1 cellular context compared by ENCODE assay signal in the genomic region with DNA sequence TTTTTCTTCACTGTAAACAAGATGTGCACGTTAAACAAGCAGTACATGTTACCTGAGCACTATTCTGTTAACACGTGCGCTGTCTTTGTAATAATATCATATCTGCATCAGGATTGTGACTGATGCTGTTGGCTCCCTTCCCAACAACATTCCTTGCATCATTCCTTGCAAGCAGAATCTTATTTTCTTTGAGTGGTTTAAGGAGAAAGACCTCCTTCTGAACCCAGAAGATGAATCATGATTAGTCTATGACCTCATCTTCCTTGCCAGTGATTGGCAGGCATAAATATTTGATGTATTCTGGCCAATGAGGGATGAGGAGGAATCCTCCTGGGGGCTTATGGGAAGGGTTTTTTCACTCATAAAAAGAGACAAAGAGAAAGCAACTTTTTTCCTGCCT.
TF ChIP-seq lines count a peak whose summit lies in the region.

No MANE protein-coding gene starts in this region.

TF ChIP-seq in SK-N-SH, 30 proteins besides CTCF, POLR2A, EP300 and RAD21 (continued from another document):
- TF ChIP-seq ELF1 (IDR thresholded peaks at IDR 0.05) (no peak), POLR2AphosphoS5 (IDR thresholded peaks at IDR 0.05; ENCODE audit: low read depth, low read length) (no peak; the same call in 1 of the 2 replicates), FOXM1 (IDR thresholded peaks at IDR 0.05; ENCODE audit: low read depth) (no peak), JUND (IDR thresholded peaks at IDR 0.05) (peak; percentile 80), FOSL2 (IDR thresholded peaks at IDR 0.05; ENCODE audit: borderline replicate concordance, low read depth) (peak; percentile 81), GATA2 (CRISPR knock-in tag; IDR thresholded peaks at IDR 0.05) (no peak), GABPA (IDR thresholded peaks at IDR 0.05; ENCODE audit: low read depth) (no peak), TCF12 (IDR thresholded peaks at IDR 0.05) (peak; percentile 68), MEF2A (IDR thresholded peaks at IDR 0.05; ENCODE audit: borderline replicate concordance, low read depth) (no peak), MXI1 (IDR thresholded peaks at IDR 0.05; ENCODE audit: low read depth, low read length) (no peak), TEAD4 (IDR thresholded peaks at IDR 0.05; ENCODE audit: borderline replicate concordance, insufficient read depth) (peak; percentile 75; the same call in 1 of the 2 replicates), YY1 (IDR thresholded peaks at IDR 0.05; ENCODE audit: low read depth) (no peak), CHD2 (IDR thresholded peaks at IDR 0.05; ENCODE audit: low read length, partially characterized antibody) (no peak), NFIC (IDR thresholded peaks at IDR 0.05; ENCODE audit: borderline replicate concordance) (peak; percentile 91), RCOR1 (IDR thresholded peaks at IDR 0.05; ENCODE audit: low read length) (no peak), TAF1 (IDR thresholded peaks at IDR 0.05; ENCODE audit: borderline replicate concordance, low read depth, low read length) (no peak), EZH2phosphoT487 (IDR thresholded peaks at IDR 0.05; ENCODE audit: borderline replicate concordance, low read depth) (no peak), SIN3A (IDR thresholded peaks at IDR 0.05; ENCODE audit: borderline replicate concordance, low read depth, low read length) (no peak), FOXJ3 (CRISPR knock-in tag; IDR thresholded peaks at IDR 0.05) (no peak), SMC3 (IDR thresholded peaks at IDR 0.05; ENCODE audit: low read depth, low read length) (no peak), NRF1 (IDR thresholded peaks at IDR 0.05; ENCODE audit: low read depth, low read length) (no peak), RFX5 (IDR thresholded peaks at IDR 0.05; ENCODE audit: low read length) (no peak), RXRA (IDR thresholded peaks at IDR 0.05; ENCODE audit: borderline replicate concordance, low read depth) (peak; percentile 95)
- TF ChIP-seq, protein P1, sequence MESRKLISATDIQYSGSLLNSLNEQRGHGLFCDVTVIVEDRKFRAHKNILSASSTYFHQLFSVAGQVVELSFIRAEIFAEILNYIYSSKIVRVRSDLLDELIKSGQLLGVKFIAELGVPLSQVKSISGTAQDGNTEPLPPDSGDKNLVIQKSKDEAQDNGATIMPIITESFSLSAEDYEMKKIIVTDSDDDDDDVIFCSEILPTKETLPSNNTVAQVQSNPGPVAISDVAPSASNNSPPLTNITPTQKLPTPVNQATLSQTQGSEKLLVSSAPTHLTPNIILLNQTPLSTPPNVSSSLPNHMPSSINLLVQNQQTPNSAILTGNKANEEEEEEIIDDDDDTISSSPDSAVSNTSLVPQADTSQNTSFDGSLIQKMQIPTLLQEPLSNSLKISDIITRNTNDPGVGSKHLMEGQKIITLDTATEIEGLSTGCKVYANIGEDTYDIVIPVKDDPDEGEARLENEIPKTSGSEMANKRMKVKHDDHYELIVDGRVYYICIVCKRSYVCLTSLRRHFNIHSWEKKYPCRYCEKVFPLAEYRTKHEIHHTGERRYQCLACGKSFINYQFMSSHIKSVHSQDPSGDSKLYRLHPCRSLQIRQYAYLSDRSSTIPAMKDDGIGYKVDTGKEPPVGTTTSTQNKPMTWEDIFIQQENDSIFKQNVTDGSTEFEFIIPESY (IDR thresholded peaks at IDR 0.05; ENCODE audit: borderline replicate concordance, low read depth) = no peak
- TF ChIP-seq, protein P2, sequence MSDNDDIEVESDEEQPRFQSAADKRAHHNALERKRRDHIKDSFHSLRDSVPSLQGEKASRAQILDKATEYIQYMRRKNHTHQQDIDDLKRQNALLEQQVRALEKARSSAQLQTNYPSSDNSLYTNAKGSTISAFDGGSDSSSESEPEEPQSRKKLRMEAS (IDR thresholded peaks at IDR 0.05; ENCODE audit: low read depth) = no peak; the same call in 1 of the 2 replicates
- TF ChIP-seq, protein P3, sequence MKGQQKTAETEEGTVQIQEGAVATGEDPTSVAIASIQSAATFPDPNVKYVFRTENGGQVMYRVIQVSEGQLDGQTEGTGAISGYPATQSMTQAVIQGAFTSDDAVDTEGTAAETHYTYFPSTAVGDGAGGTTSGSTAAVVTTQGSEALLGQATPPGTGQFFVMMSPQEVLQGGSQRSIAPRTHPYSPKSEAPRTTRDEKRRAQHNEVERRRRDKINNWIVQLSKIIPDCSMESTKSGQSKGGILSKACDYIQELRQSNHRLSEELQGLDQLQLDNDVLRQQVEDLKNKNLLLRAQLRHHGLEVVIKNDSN (IDR thresholded peaks at IDR 0.05; ENCODE audit: borderline replicate concordance, low read depth) = no peak
- TF ChIP-seq, protein P4, sequence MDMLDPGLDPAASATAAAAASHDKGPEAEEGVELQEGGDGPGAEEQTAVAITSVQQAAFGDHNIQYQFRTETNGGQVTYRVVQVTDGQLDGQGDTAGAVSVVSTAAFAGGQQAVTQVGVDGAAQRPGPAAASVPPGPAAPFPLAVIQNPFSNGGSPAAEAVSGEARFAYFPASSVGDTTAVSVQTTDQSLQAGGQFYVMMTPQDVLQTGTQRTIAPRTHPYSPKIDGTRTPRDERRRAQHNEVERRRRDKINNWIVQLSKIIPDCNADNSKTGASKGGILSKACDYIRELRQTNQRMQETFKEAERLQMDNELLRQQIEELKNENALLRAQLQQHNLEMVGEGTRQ (IDR thresholded peaks at IDR 0.05; ENCODE audit: borderline replicate concordance, low read depth, low read length) = no peak
- TF ChIP-seq, protein P5, sequence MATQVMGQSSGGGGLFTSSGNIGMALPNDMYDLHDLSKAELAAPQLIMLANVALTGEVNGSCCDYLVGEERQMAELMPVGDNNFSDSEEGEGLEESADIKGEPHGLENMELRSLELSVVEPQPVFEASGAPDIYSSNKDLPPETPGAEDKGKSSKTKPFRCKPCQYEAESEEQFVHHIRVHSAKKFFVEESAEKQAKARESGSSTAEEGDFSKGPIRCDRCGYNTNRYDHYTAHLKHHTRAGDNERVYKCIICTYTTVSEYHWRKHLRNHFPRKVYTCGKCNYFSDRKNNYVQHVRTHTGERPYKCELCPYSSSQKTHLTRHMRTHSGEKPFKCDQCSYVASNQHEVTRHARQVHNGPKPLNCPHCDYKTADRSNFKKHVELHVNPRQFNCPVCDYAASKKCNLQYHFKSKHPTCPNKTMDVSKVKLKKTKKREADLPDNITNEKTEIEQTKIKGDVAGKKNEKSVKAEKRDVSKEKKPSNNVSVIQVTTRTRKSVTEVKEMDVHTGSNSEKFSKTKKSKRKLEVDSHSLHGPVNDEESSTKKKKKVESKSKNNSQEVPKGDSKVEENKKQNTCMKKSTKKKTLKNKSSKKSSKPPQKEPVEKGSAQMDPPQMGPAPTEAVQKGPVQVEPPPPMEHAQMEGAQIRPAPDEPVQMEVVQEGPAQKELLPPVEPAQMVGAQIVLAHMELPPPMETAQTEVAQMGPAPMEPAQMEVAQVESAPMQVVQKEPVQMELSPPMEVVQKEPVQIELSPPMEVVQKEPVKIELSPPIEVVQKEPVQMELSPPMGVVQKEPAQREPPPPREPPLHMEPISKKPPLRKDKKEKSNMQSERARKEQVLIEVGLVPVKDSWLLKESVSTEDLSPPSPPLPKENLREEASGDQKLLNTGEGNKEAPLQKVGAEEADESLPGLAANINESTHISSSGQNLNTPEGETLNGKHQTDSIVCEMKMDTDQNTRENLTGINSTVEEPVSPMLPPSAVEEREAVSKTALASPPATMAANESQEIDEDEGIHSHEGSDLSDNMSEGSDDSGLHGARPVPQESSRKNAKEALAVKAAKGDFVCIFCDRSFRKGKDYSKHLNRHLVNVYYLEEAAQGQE (IDR thresholded peaks at IDR 0.05; ENCODE audit: low read depth, low read length) = no peak
